1 cellular context compared by ENCODE assay signal in genomic region chr11:111878766-111879636, GRCh38.
TF ChIP-seq lines count a peak whose summit lies in the region.

A gene with protein sequence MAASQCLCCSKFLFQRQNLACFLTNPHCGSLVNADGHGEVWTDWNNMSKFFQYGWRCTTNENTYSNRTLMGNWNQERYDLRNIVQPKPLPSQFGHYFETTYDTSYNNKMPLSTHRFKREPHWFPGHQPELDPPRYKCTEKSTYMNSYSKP (plus strand): TSS chr11:111879541. CDS start chr11:111879561, 20 bp downstream.
A gene with protein sequence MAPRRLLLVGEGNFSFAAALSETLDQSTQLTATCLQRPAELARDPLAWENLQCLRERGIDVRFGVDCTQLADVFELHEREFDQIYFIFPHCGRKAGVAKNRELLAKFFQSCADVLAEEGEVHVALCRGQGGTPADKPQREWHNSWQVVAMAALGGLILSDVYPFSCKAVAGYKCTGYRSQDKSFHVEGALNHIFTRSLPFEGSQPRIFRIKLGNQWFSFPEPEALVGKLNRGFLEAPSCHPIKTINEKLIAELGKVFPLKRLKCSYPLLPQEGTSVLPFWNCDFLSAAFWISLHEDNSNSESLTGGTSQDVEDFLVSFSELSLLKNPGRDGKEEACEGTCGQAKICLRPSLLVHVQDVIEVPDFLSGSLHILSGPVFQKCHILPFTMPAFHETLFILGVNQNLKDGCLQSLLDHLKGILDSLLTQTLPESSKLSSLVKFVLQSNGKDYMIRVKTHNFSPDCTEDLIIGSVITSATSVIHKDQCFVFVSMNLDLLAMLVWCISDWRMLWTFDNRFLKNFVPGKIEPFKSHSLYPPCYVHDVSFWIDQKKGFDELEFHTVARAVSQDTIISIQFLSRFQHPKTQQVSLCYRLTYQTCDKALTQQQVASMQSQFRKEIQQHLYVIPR (minus strand): TSS chr11:111879165. CDS start chr11:111879132, 33 bp downstream.

TF ChIP-seq in HEK293, 187 proteins besides CTCF, POLR2A, EP300 and RAD21 (continued from another document and continues in another):
- TF ChIP-seq, protein P1, sequence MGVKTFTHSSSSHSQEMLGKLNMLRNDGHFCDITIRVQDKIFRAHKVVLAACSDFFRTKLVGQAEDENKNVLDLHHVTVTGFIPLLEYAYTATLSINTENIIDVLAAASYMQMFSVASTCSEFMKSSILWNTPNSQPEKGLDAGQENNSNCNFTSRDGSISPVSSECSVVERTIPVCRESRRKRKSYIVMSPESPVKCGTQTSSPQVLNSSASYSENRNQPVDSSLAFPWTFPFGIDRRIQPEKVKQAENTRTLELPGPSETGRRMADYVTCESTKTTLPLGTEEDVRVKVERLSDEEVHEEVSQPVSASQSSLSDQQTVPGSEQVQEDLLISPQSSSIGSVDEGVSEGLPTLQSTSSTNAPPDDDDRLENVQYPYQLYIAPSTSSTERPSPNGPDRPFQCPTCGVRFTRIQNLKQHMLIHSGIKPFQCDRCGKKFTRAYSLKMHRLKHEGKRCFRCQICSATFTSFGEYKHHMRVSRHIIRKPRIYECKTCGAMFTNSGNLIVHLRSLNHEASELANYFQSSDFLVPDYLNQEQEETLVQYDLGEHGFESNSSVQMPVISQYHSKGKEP (tag by site-specific recombination; IDR thresholded peaks at IDR 0.05) = no peak
- TF ChIP-seq ZNF174 (tag by site-specific recombination; IDR thresholded peaks at IDR 0.05) (no peak), ZNF184 (tag by site-specific recombination; IDR thresholded peaks at IDR 0.05) (no peak), ZNF416 (tag by site-specific recombination; IDR thresholded peaks at IDR 0.05) (no peak), ZNF366 (tag by site-specific recombination; conservative IDR thresholded peaks at IDR 0.05) (peak; percentile 76), KLF7 (tag by site-specific recombination; IDR thresholded peaks at IDR 0.05; ENCODE audit: borderline replicate concordance) (no peak), RBAK (tag by site-specific recombination; IDR thresholded peaks at IDR 0.05) (no peak), ZNF324 (tag by site-specific recombination; IDR thresholded peaks at IDR 0.05) (peak; percentile 69; the same call in 1 of the 2 replicates), MYNN (tag by site-specific recombination; IDR thresholded peaks at IDR 0.05; ENCODE audit: borderline replicate concordance) (no peak), SALL2 (tag by site-specific recombination; IDR thresholded peaks at IDR 0.05; ENCODE audit: borderline replicate concordance) (no peak), ZNF24 (tag by site-specific recombination; IDR thresholded peaks at IDR 0.05) (peak; percentile 67), KLF10 (tag by site-specific recombination; IDR thresholded peaks at IDR 0.05) (no peak), ZNF660 (tag by site-specific recombination; IDR thresholded peaks at IDR 0.05) (no peak), ZBTB7A (tag by site-specific recombination; IDR thresholded peaks at IDR 0.05; ENCODE audit: low read depth) (no peak), ZNF138 (tag by site-specific recombination; IDR thresholded peaks at IDR 0.05; ENCODE audit: borderline replicate concordance) (no peak), SETDB1 (IDR thresholded peaks at IDR 0.05; ENCODE audit: insufficient read length, low read length) (peak; percentile 51), ZSCAN4 (tag by site-specific recombination; IDR thresholded peaks at IDR 0.05) (no peak), ZSCAN30 (tag by site-specific recombination; IDR thresholded peaks at IDR 0.05) (peak; percentile 38; the same call in 1 of the 2 replicates), ZBTB8A (tag by site-specific recombination; IDR thresholded peaks at IDR 0.05) (peak; percentile 31; the same call in 1 of the 2 replicates), ZNF121 (tag by site-specific recombination; IDR thresholded peaks at IDR 0.05) (no peak), ZNF776 (tag by site-specific recombination; IDR thresholded peaks at IDR 0.05; ENCODE audit: borderline replicate concordance) (no peak), ZNF394 (tag by site-specific recombination; IDR thresholded peaks at IDR 0.05; ENCODE audit: borderline replicate concordance) (peak; percentile 66; the same call in 1 of the 2 replicates), BCL11B (tag by site-specific recombination; IDR thresholded peaks at IDR 0.05; ENCODE audit: low read depth) (no peak), ZNF610 (tag by site-specific recombination; IDR thresholded peaks at IDR 0.05; ENCODE audit: borderline replicate concordance) (peak; percentile 16; the same call in 1 of the 2 replicates), ZNF548 (tag by site-specific recombination; IDR thresholded peaks at IDR 0.05) (no peak), SCRT1 (tag by site-specific recombination; IDR thresholded peaks at IDR 0.05; ENCODE audit: borderline replicate concordance) (no peak), ZNF19 (tag by site-specific recombination; IDR thresholded peaks at IDR 0.05; ENCODE audit: low read depth) (no peak), ZNF404 (tag by site-specific recombination; IDR thresholded peaks at IDR 0.05) (no peak), ZNF148 (tag by site-specific recombination; IDR thresholded peaks at IDR 0.05; ENCODE audit: borderline replicate concordance) (no peak), ZNF664 (tag by site-specific recombination; IDR thresholded peaks at IDR 0.05) (no peak; the same call in 1 of the 2 replicates), ZNF354C (tag by site-specific recombination; IDR thresholded peaks at IDR 0.05; ENCODE audit: borderline replicate concordance, low read depth) (no peak), ATF2 (tag by site-specific recombination; IDR thresholded peaks at IDR 0.05; ENCODE audit: low read depth) (peak; percentile 89), YY1 (tag by site-specific recombination; IDR thresholded peaks at IDR 0.05) (peak; percentile 76; the same call in 1 of the 2 replicates)
- TF ChIP-seq, protein P2, sequence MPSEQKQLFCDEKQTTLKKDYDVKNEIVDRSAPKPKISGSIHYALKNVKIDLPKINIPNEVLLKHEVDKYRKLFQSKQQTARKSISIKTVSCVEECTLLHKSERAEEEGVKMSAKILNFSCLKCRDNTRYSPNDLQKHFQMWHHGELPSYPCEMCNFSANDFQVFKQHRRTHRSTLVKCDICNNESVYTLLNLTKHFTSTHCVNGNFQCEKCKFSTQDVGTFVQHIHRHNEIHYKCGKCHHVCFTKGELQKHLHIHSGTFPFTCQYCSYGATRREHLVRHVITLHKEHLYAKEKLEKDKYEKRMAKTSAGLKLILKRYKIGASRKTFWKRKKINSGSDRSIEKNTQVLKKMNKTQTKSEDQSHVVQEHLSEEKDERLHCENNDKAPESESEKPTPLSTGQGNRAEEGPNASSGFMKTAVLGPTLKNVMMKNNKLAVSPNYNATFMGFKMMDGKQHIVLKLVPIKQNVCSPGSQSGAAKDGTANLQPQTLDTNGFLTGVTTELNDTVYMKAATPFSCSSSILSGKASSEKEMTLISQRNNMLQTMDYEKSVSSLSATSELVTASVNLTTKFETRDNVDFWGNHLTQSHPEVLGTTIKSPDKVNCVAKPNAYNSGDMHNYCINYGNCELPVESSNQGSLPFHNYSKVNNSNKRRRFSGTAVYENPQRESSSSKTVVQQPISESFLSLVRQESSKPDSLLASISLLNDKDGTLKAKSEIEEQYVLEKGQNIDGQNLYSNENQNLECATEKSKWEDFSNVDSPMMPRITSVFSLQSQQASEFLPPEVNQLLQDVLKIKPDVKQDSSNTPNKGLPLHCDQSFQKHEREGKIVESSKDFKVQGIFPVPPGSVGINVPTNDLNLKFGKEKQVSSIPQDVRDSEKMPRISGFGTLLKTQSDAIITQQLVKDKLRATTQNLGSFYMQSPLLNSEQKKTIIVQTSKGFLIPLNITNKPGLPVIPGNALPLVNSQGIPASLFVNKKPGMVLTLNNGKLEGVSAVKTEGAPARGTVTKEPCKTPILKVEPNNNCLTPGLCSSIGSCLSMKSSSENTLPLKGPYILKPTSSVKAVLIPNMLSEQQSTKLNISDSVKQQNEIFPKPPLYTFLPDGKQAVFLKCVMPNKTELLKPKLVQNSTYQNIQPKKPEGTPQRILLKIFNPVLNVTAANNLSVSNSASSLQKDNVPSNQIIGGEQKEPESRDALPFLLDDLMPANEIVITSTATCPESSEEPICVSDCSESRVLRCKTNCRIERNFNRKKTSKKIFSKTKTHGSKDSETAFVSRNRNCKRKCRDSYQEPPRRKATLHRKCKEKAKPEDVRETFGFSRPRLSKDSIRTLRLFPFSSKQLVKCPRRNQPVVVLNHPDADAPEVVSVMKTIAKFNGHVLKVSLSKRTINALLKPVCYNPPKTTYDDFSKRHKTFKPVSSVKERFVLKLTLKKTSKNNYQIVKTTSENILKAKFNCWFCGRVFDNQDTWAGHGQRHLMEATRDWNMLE (tag by site-specific recombination; conservative IDR thresholded peaks at IDR 0.05; ENCODE audit: low read depth) = peak; percentile 80
- TF ChIP-seq, protein P3, sequence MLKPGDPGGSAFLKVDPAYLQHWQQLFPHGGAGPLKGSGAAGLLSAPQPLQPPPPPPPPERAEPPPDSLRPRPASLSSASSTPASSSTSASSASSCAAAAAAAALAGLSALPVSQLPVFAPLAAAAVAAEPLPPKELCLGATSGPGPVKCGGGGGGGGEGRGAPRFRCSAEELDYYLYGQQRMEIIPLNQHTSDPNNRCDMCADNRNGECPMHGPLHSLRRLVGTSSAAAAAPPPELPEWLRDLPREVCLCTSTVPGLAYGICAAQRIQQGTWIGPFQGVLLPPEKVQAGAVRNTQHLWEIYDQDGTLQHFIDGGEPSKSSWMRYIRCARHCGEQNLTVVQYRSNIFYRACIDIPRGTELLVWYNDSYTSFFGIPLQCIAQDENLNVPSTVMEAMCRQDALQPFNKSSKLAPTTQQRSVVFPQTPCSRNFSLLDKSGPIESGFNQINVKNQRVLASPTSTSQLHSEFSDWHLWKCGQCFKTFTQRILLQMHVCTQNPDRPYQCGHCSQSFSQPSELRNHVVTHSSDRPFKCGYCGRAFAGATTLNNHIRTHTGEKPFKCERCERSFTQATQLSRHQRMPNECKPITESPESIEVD (tag by site-specific recombination; IDR thresholded peaks at IDR 0.05) = no peak
- TF ChIP-seq, protein P4, sequence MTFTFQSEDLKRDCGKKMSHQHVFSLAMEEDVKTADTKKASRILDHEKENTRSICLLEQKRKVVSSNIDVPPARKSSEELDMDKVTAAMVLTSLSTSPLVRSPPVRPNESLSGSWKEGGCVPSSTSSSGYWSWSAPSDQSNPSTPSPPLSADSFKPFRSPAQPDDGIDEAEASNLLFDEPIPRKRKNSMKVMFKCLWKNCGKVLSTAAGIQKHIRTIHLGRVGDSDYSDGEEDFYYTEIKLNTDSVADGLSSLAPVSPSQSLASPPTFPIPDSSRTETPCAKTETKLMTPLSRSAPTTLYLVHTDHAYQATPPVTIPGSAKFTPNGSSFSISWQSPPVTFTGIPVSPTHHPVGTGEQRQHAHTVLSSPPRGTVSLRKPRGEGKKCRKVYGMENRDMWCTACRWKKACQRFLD (tag by site-specific recombination; IDR thresholded peaks at IDR 0.05) = no peak
- TF ChIP-seq, protein P5, sequence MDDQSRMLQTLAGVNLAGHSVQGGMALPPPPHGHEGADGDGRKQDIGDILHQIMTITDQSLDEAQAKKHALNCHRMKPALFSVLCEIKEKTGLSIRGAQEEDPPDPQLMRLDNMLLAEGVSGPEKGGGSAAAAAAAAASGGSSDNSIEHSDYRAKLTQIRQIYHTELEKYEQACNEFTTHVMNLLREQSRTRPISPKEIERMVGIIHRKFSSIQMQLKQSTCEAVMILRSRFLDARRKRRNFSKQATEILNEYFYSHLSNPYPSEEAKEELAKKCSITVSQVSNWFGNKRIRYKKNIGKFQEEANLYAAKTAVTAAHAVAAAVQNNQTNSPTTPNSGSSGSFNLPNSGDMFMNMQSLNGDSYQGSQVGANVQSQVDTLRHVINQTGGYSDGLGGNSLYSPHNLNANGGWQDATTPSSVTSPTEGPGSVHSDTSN (CRISPR knock-in tag; IDR thresholded peaks at IDR 0.05) = peak; percentile 63; the same call in 1 of the 2 replicates
- TF ChIP-seq, protein P6, sequence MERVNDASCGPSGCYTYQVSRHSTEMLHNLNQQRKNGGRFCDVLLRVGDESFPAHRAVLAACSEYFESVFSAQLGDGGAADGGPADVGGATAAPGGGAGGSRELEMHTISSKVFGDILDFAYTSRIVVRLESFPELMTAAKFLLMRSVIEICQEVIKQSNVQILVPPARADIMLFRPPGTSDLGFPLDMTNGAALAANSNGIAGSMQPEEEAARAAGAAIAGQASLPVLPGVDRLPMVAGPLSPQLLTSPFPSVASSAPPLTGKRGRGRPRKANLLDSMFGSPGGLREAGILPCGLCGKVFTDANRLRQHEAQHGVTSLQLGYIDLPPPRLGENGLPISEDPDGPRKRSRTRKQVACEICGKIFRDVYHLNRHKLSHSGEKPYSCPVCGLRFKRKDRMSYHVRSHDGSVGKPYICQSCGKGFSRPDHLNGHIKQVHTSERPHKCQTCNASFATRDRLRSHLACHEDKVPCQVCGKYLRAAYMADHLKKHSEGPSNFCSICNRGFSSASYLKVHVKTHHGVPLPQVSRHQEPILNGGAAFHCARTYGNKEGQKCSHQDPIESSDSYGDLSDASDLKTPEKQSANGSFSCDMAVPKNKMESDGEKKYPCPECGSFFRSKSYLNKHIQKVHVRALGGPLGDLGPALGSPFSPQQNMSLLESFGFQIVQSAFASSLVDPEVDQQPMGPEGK (tag by site-specific recombination; IDR thresholded peaks at IDR 0.05) = peak; percentile 68
